14 cellular contexts compared by ENCODE assay signal in the genomic region with DNA sequence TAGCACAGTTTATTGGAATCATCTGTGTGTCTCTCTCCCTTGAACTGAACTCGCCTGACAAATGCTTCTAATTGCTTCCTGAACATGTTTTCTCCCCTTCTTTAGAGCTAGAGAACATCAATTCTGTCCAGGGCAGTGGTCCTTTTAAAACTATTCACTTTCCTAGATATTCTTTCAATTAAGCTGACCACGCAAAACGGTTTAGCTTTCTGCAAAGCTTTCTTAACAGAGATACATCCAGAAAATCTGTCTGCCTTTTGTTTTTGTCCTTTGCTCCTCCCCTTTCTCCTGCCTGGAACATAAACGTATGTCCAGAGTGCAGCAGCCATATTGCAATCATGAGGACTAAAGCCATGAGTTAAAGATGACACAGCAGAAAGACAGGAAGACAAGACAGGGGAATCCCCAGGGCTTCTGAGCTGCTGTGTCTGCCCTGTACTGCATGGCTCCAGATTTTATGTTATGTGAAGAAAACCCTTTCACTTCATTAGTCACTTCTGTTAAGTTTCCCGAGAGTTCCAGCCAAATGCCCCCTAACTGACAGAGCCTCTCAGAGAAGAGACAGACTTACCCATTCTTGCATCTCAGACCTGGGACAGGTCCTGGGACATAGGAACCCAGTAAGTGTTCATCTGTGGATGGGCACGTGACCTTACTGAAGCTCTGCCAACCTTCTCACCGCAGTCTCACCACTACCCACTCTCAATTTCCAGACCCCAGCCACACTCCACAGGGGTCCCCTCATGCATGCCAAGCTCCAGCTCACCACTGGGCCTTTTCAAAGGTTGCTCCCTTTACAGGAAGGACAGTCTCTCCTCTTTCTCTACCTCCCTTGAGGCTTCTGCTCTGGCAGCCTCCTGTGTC. TPM values are rescaled to one million over a fixed set of nuclear protein-coding genes. Genes with fewer than 3 reads are reported as not detected.
DNase-seq lines count a peak whose midpoint lies in the region; ATAC-seq and TF ChIP-seq lines count a peak whose summit lies in the region.
"Had no signal": no experiment of that assay in that cellular context is flagged by ENCODE, and none has a peak within 500 bp of the region (broad histone marks: within the 10 kb centered on the region; RNA-seq: fewer than 3 reads in every experiment).

No MANE protein-coding gene starts in this region.

- in situ Hi-C loops in G401 (cut with HindIII; ENCODE audit: low sequenced_read_pairs): no loop called here

- no peak for TF ChIP-seq POLR2A in NB4 (IDR thresholded peaks at IDR 0.05; ENCODE audit: extremely low read depth, insufficient read length)

- ATAC-seq in GM19023 (IDR thresholded peaks at IDR 0.05; ENCODE audit: unreplicated experiment) (peak; percentile 80), sciatic nerve (no peak)

- intact Hi-C loops in sciatic nerve (cut with DNase I): no loop called here

- DNase-seq in NCI-H2171 treated with DMSO at 0.1 percent for 48 hours (lab: John Stamatoyannopoulos, UW) (peak; percentile 2), NCI-H2171 (lab: John Stamatoyannopoulos, UW) (no peak), NB4 (ENCODE audit: low read depth) (peak; percentile 45), foreskin melanocyte (peak; percentile 23), sciatic nerve (ENCODE audit: low spot score) (no peak), G401 (ENCODE audit: low spot score) (no peak)
- DNase-seq in activated CD8-positive, alpha-beta memory T cell treated with anti-CD3 and anti-CD28 coated beads, Interleukin-2, amount 50 U/mL, for 4 hours: no peak
- DNase-seq: 8988T, activated gamma-delta T cell treated with Interleukin-2 at 50 U/mL for 16 hours, NCI-H446 had no signal

- TF ChIP-seq CTCF in NB4 (IDR thresholded peaks at IDR 0.05; ENCODE audit: low read depth, low read length): no peak

- H3K4me3 ChIP-seq in NB4 (ENCODE audit: low read depth, low read length): no peak overlapping the region

RNA-seq across cellular contexts. Expression of gene CPXM2, which starts 35.0 kb away (rescaled TPM):
- total RNA-seq in sciatic nerve: 81.6 TPM
- not detected in 2 replicates for total RNA-seq in G401 (2014; rRNA removed; shearing (Covaris generic))
- total RNA-seq: H4; osteocyte; T-helper 1 cell treated with Interleukin-12 subunit alpha and Interleukin-12 subunit beta and Interleukin-4 antibody, amounts not matched to agents 30 ng/mL and 1 ng/mL, for 36 hours had no signal

Comparison
In these comparisons a context has a peak if more than half of its experiments do, and no peak if none do; other contexts are left out.
1. DNase-seq: peak in NCI-H2171 treated with DMSO at 0.1 percent for 48 hours (single experiment), NB4 (single experiment) and foreskin melanocyte (single experiment); none in NCI-H2171 (single experiment), activated CD8-positive, alpha-beta memory T cell treated with anti-CD3 and anti-CD28 coated beads, Interleukin-2, amount 50 U/mL, for 4 hours (single experiment), sciatic nerve (single experiment) and G401 (single experiment).
2. RNA of gene CPXM2, which starts 35.0 kb away (total RNA-seq): 81.6 TPM in sciatic nerve (single experiment); not detected in G401; every median in the first group is over 10 times any median in the second.